In the genomic region with DNA sequence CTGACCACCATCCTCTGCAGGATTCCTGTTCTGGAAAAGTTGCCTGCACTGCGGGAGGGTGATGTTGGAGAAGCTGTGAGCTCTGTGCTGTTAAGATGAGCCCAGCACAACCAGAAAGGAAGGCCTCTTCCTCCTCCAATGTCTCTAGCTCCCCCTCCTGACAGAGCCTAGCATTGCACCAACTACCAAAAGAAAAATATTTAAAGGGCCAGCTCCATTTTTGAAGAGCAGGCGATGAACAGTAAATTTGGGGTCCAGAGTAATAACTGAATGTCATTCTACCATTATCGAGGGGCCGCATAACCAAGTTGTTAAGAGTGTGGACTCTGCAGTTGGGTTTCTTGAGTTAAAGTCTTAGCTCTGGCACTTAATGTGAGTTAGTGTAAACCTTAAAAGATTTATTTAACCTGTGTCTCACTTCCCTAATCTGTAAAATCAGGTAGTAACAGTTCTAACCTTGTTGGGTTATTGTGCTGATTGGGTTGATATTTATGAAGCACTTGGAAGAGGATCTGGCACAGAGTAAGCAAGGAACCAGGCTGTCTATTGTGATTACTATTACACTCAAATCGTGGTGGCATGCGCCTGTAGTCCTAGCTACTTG, we compare ENCODE assay signal across 9 cellular contexts. TPM values are rescaled to one million over a fixed set of nuclear protein-coding genes. Genes with fewer than 3 reads are reported as not detected.
DNase-seq lines count a peak whose midpoint lies in the region; ATAC-seq, FAIRE-seq and TF ChIP-seq lines count a peak whose summit lies in the region.
"Had no signal": no experiment of that assay in that cellular context is flagged by ENCODE, and none has a peak within 500 bp of the region (broad histone marks: within the 10 kb centered on the region; RNA-seq: fewer than 3 reads in every experiment).

No MANE protein-coding gene starts in this region.

- no peak overlapping the region for H3K27ac ChIP-seq in CD8-positive, alpha-beta T cell (ENCODE audit: low read depth, low read length)
- H3K27ac ChIP-seq in SK-N-MC (no peak overlapping the region), prostate gland (peak overlapping the region; percentile 23 to 30)

- peak; percentile 74 to 88 (median 75) for DNase-seq in CD8-positive, alpha-beta T cell
- DNase-seq in SK-N-MC (ENCODE audit: low read depth, low spot score) (peak; percentile 67), Right ventricle myocardium inferior (ENCODE audit: missing footprints) (no peak), prostate gland (ENCODE audit: low spot score) (peak; percentile 72), urothelium cell line (ENCODE audit: low spot score) (peak; percentile 67)
- peak; percentile 76 for DNase-seq in activated naive CD4-positive, alpha-beta T cell treated with anti-CD3 and anti-CD28 coated beads, Interleukin-2, amount 50 U/mL, for 16 hours

- CTCF ChIA-PET in CD8-positive, alpha-beta T cell (lab: Charles Lee) = interaction anchor here (0.7 to 16.6 kb wide), 65 partner anchors 10 to 361 kb away, joined by 3 to 312 read pairs (median 5); a partner anchor contains a TSS

- H2AFZ ChIP-seq in Loucy (ENCODE audit: low read length) = no peak overlapping the region

- peaks cover 19% of the 10 kb centered on the region for H3K4me1 Mint-ChIP-seq in CD8-positive, alpha-beta T cell (ENCODE audit: low read depth)

- no peak overlapping the region for H3K27ac Mint-ChIP-seq in CD8-positive, alpha-beta T cell

- ATAC-seq in CD8-positive, alpha-beta T cell = peak; percentile 100
- ATAC-seq in GM21390 (IDR thresholded peaks at IDR 0.05; ENCODE audit: unreplicated experiment) = peak; percentile 76
- ATAC-seq in Right ventricle myocardium inferior = peak; percentile 65

- no peaks in the 10 kb centered on the region for H3F3A ChIP-seq in Loucy (ENCODE audit: low read depth)

- no peaks in the 10 kb centered on the region for H4K20me1 ChIP-seq in Loucy (ENCODE audit: insufficient read depth, low read length, poor library complexity, severe bottlenecking)

- H3K4me3 ChIP-seq in CD8-positive, alpha-beta T cell (ENCODE audit: low read depth, low read length) = no peak overlapping the region
- H3K4me3 ChIP-seq in Loucy (ENCODE audit: low read length, poor library complexity, severe bottlenecking) = no peak overlapping the region
- H3K4me3 ChIP-seq in SK-N-MC = no peak overlapping the region
- no peak overlapping the region for H3K4me3 ChIP-seq in prostate gland

- H3K36me3 ChIP-seq in CD8-positive, alpha-beta T cell (ENCODE audit: insufficient read depth, low read length) = no peaks in the 10 kb centered on the region
- no peaks in the 10 kb centered on the region for H3K36me3 ChIP-seq in Loucy (ENCODE audit: insufficient read depth, low read length)
- no peaks in the 10 kb centered on the region for H3K36me3 ChIP-seq in SK-N-MC (ENCODE audit: insufficient read depth, low read length)
- no peaks in the 10 kb centered on the region for H3K36me3 ChIP-seq in prostate gland

- peaks cover 17% of the 10 kb centered on the region for H3K4me1 ChIP-seq in CD8-positive, alpha-beta T cell (ENCODE audit: insufficient read depth, low read length)
- H3K4me1 ChIP-seq in Loucy (ENCODE audit: insufficient read depth, low read length, poor library complexity, severe bottlenecking) = no peaks in the 10 kb centered on the region
- H3K4me1 ChIP-seq in prostate gland (replicated peaks) = no peaks in the 10 kb centered on the region

- no peak overlapping the region for H3K4me2 ChIP-seq in Loucy (ENCODE audit: low read depth, low read length, poor library complexity, severe bottlenecking)

- 34% methylated on average over 6 of the region's 6 CpGs for WGBS in prostate gland

- H3K27me3 Mint-ChIP-seq in CD8-positive, alpha-beta T cell (ENCODE audit: low read depth) = no peaks in the 10 kb centered on the region
- H3K27me3 Mint-ChIP-seq: activated naive CD4-positive, alpha-beta T cell treated with anti-CD3 and anti-CD28 coated beads, Interleukin-2, amount 50 U/mL, for 24 hours had no signal

- intact Hi-C loops in CD8-positive, alpha-beta T cell (cut with DNase I, micrococcal nuclease) = loop anchor here (1.0 to 10.0 kb wide), 9 partner anchors 43 to 549 kb away; a partner anchor contains a TSS
- intact Hi-C loops in Right ventricle myocardium inferior (cut with DNase I) (loop anchor here (1.0 to 5.0 kb wide), 2 partner anchors 166 to 248 kb away; no protein-coding TSS in a partner anchor), prostate gland (cut with DNase I) (loop anchor here (2.0 to 10.0 kb wide), 4 partner anchors 69 to 245 kb away; a partner anchor contains a TSS)

- no peak for TF ChIP-seq POLR2A in prostate gland (IDR thresholded peaks at IDR 0.05)

- H3K36me3 Mint-ChIP-seq in CD8-positive, alpha-beta T cell = peaks cover 5% of the 10 kb centered on the region

- H3K9me3 ChIP-seq in CD8-positive, alpha-beta T cell (ENCODE audit: low read length) = no peaks in the 10 kb centered on the region
- no peaks in the 10 kb centered on the region for H3K9me3 ChIP-seq in Loucy (ENCODE audit: insufficient read depth, low read depth, low read length)
- H3K9me3 ChIP-seq in SK-N-MC (ENCODE audit: low read depth, low read length) = no peaks in the 10 kb centered on the region
- H3K9me3 ChIP-seq in prostate gland = no peaks in the 10 kb centered on the region

- no peaks in the 10 kb centered on the region for H3K27me3 ChIP-seq in CD8-positive, alpha-beta T cell (ENCODE audit: insufficient read depth, low read length)
- H3K27me3 ChIP-seq in Loucy (ENCODE audit: insufficient read depth, low read length, poor library complexity, severe bottlenecking) = no peaks in the 10 kb centered on the region
- no peaks in the 10 kb centered on the region for H3K27me3 ChIP-seq in prostate gland (replicated peaks; ENCODE audit: insufficient read depth)

- H3K9me2 ChIP-seq in Loucy (replicated peaks; ENCODE audit: low read depth, low read length) = no peaks in the 10 kb centered on the region

- FAIRE-seq in urothelium cell line (lab: Jason Lieb, UNC) = no peak

- H3K4me3 Mint-ChIP-seq in CD8-positive, alpha-beta T cell = no peak overlapping the region
- H3K4me3 Mint-ChIP-seq: activated naive CD4-positive, alpha-beta T cell treated with anti-CD3 and anti-CD28 coated beads, Interleukin-2, amount 50 U/mL, for 24 hours had no signal

- H3K9ac ChIP-seq in Loucy (ENCODE audit: low read depth, low read length, poor library complexity, severe bottlenecking) (peak overlapping the region; percentile 6), SK-N-MC (ENCODE audit: insufficient read length) (no peak overlapping the region)

- no peaks in the 10 kb centered on the region for H3K9me3 Mint-ChIP-seq in CD8-positive, alpha-beta T cell
- H3K9me3 Mint-ChIP-seq: activated naive CD4-positive, alpha-beta T cell treated with anti-CD3 and anti-CD28 coated beads, Interleukin-2, amount 50 U/mL, for 24 hours had no signal

- H3K79me2 ChIP-seq in Loucy (ENCODE audit: insufficient read depth, low read length) = no peaks in the 10 kb centered on the region

- POLR2A ChIA-PET in CD8-positive, alpha-beta T cell (lab: Charles Lee) = interaction anchor here (0.7 to 2.5 kb wide), 9 partner anchors 26 to 250 kb away, joined by 3 to 21 read pairs (median 8); a partner anchor contains a TSS

- TF ChIP-seq CTCF in CD8-positive, alpha-beta T cell (IDR thresholded peaks at IDR 0.05) = peak; percentile 89
- TF ChIP-seq CTCF in Loucy (conservative IDR thresholded peaks at IDR 0.05; ENCODE audit: low read length) (peak; percentile 94), prostate gland (IDR thresholded peaks at IDR 0.05) (peak; percentile 82 to 95 (median 90))

RNA-seq across cellular contexts. Expression of a gene that starts 3.9 kb away (rescaled TPM):
- total RNA-seq in CD8-positive, alpha-beta T cell = not detected
- total RNA-seq in Right ventricle myocardium inferior (not detected), prostate gland (not detected)

RNA-seq across cellular contexts. Expression of a gene that starts 28.3 kb away (rescaled TPM):
- not detected for total RNA-seq in CD8-positive, alpha-beta T cell
- total RNA-seq in Right ventricle myocardium inferior (not detected), prostate gland (not detected)

RNA-seq across cellular contexts. Expression of a gene that starts 42.6 kb away (rescaled TPM):
- total RNA-seq in CD8-positive, alpha-beta T cell = 10 to 100 TPM; 12.5 to 13.7 TPM
- total RNA-seq in Right ventricle myocardium inferior = 3.5 TPM
- 10 to 100 TPM; 33.0 to 38.3 TPM for total RNA-seq in prostate gland

Comparison
In these comparisons a context has a peak if more than half of its experiments do, and no peak if none do; other contexts are left out.
1. H3K27ac ChIP-seq: peak in prostate gland (2 of 2); none in CD8-positive, alpha-beta T cell (single experiment) and SK-N-MC (single experiment).
2. Peak in every context shown above with its lines, with median percentiles within 50 percentile points of each other: ATAC-seq and CTCF ChIP-seq.